ENCODE assay signal across 1 cellular context in genomic region chr9:123929870-123930831, GRCh38.
TF ChIP-seq lines count a peak whose summit lies in the region.

TSS of gene DENND1A (minus strand) at chr9:123930126. CDS start at chr9:123929905, 221 bp downstream.

TF ChIP-seq in HepG2, 621 proteins besides CTCF, POLR2A, EP300 and RAD21 (continued from another document):
- no peak for TF ChIP-seq ZNF577 (CRISPR knock-in tag; IDR thresholded peaks at IDR 0.05; ENCODE audit: borderline replicate concordance, low read depth)
- no peak; the same call in 1 of the 2 replicates for TF ChIP-seq MIER3 (CRISPR knock-in tag; IDR thresholded peaks at IDR 0.05; ENCODE audit: borderline replicate concordance)
- TF ChIP-seq ZNF18 (CRISPR knock-in tag; IDR thresholded peaks at IDR 0.05; ENCODE audit: insufficient replicate concordance) = peak; percentile 55
- no peak for TF ChIP-seq HMG20B (CRISPR knock-in tag; conservative IDR thresholded peaks at IDR 0.05)
- no peak for TF ChIP-seq KDM2A (CRISPR knock-in tag; IDR thresholded peaks at IDR 0.05; ENCODE audit: borderline replicate concordance, low read depth)
- no peak for TF ChIP-seq STAT6 (CRISPR knock-in tag; IDR thresholded peaks at IDR 0.05; ENCODE audit: borderline replicate concordance)
- no peak for TF ChIP-seq IRF2 (CRISPR knock-in tag; IDR thresholded peaks at IDR 0.05)
- TF ChIP-seq ARID4A (CRISPR knock-in tag; IDR thresholded peaks at IDR 0.05; ENCODE audit: borderline replicate concordance) = peak; percentile 33; the same call in 1 of the 2 replicates
- no peak for TF ChIP-seq ZEB1 (IDR thresholded peaks at IDR 0.05; ENCODE audit: insufficient replicate concordance, low read depth)
- TF ChIP-seq TERF1 (CRISPR knock-in tag; IDR thresholded peaks at IDR 0.05) = 0 out of 2 replicates have a peak, but pooled peaks have one; percentile 20
- no peak for TF ChIP-seq CSRNP1 (CRISPR knock-in tag; IDR thresholded peaks at IDR 0.05)
- 0 out of 2 replicates have a peak, but pooled peaks have one; percentile 11 for TF ChIP-seq ZNF639 (CRISPR knock-in tag; conservative IDR thresholded peaks at IDR 0.05)
- peak; percentile 57; the same call in 1 of the 2 replicates for TF ChIP-seq YEATS4 (CRISPR knock-in tag; IDR thresholded peaks at IDR 0.05; ENCODE audit: borderline replicate concordance)
- TF ChIP-seq PRDM10 (CRISPR knock-in tag; IDR thresholded peaks at IDR 0.05; ENCODE audit: low read depth) = no peak
- no peak for TF ChIP-seq ARID3A (IDR thresholded peaks at IDR 0.05; ENCODE audit: low read depth, low read length)
- no peak for TF ChIP-seq MLX (CRISPR knock-in tag; IDR thresholded peaks at IDR 0.05)
- TF ChIP-seq THAP7 (CRISPR knock-in tag; IDR thresholded peaks at IDR 0.05) = no peak
- TF ChIP-seq ZNF503 (CRISPR knock-in tag; IDR thresholded peaks at IDR 0.05) = no peak
